In the genomic region with DNA sequence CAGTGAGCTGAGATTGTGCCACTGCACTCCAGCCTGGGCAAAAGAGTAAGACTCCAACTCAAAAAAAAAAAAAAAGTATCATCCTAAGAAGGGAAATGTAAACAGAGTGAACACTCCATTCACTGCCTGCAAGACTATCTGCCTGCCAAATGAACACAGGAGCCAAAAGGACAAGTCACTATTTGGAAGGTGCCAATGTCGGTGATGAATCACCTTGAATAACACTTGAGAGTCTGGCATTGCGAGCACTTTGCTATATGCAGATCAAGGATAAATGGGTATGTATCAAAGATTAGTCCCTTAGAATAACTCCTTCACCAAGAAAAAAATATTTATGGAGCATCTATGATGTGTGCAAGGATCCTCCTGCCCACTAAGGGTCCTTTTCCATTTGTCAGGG, we compare ENCODE assay signal across 1 cellular context.
TF ChIP-seq lines count a peak whose summit lies in the region.

No MANE protein-coding gene starts in this region.

TF ChIP-seq in endothelial cell of umbilical vein, 7 proteins besides CTCF, POLR2A, EP300 and RAD21 (continued from another document):
- TF ChIP-seq POLR2AphosphoS5 (IDR thresholded peaks at IDR 0.05; ENCODE audit: insufficient read depth, low read depth, low read length), result no peak
- no peak for TF ChIP-seq JUN (IDR thresholded peaks at IDR 0.05; ENCODE audit: borderline replicate concordance, insufficient read depth, insufficient read length, low read depth)
- no peak for TF ChIP-seq GATA2 (IDR thresholded peaks at IDR 0.05; ENCODE audit: insufficient read depth, insufficient read length, low read depth, low read length)
- no peak for TF ChIP-seq MYC (IDR thresholded peaks at IDR 0.05; ENCODE audit: low read depth, low read length)
- TF ChIP-seq, protein P1, sequence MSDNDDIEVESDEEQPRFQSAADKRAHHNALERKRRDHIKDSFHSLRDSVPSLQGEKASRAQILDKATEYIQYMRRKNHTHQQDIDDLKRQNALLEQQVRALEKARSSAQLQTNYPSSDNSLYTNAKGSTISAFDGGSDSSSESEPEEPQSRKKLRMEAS (IDR thresholded peaks at IDR 0.05; ENCODE audit: insufficient read depth, insufficient read length), result no peak
- TF ChIP-seq EZH2 (IDR thresholded peaks at IDR 0.05; ENCODE audit: borderline replicate concordance, low read depth, low read length, severe bottlenecking), result no peak
